Comparison of ENCODE assay signal across 8 cellular contexts in the genomic region with DNA sequence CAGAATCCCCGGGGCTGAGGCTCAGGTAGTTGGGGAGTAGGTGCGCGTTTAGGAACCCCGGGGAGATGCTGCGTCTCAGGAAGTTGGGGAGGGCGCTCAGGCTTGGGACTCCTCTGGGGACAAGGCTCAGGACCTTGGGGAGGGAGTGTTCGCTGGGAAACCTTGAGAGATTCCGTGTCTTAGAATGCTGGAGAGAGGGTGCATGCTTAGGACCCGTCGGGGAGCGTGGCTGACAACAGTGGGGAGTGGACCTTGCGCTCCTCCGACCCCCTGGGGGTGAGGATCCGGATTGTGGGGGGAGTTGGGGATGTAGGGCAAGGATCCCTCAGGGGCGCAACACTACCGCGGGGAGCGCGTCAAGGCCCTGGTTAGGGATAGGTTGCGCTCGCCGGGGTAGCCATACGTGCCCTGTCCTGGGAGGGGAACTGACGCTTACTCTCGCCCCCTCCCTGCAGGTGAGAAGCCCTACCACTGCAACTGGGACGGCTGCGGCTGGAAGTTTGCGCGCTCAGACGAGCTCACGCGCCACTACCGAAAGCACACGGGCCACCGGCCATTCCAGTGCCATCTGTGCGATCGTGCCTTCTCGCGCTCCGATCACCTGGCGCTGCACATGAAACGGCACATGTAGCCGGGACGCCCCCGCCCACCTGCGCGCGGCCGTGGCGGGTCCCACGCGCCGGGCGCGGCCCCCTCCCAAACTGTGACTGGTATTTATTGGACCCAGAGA. TPM values are rescaled to one million over a fixed set of nuclear protein-coding genes. Genes with fewer than 3 reads are reported as not detected.
DNase-seq lines count a peak whose midpoint lies in the region; ATAC-seq, FAIRE-seq and TF ChIP-seq lines count a peak whose summit lies in the region.

No MANE protein-coding gene starts in this region.

- peak; percentile 34 for DNase-seq in stimulated activated CD4-positive, alpha-beta T cell treated with anti-CD3 and anti-CD28 coated beads, Interleukin-4, amount 100 ng/mL, for 1 hour
- no peak for DNase-seq in stimulated activated CD4-positive, alpha-beta T cell treated with anti-CD3 and anti-CD28 coated beads, Interleukin-2, amount 100 ng/mL, for 48 hours
- DNase-seq in GM12878 (ENCODE audit: low read depth, low spot score) (no peak), memory B cell (ENCODE audit: low spot score in 2 of 2) (peak; percentile 60 to 66), tibial nerve (ENCODE audit: low spot score in 2 of 2) (no peak)

- WGBS in GM12878 (ENCODE audit: insufficient coverage, insufficient replicate concordance, low lambda C conversion rate, missing lambda C conversion rate): 4% methylated on average over 51 of the region's 55 CpGs
- 47 to 54% methylated on average over 52 to 53 of the region's 55 CpGs for WGBS in tibial nerve, 2 donors

- no peak overlapping the region for H2AFZ ChIP-seq in GM12878 (ENCODE audit: control insufficient read depth, low read depth, low read length)

- no peaks in the 10 kb centered on the region for H3K27me3 Mint-ChIP-seq in memory B cell

- ATAC-seq in GM12878 (peak; percentile 10), memory B cell (ENCODE audit: low read depth) (no peak), HG03442 (IDR thresholded peaks at IDR 0.05; ENCODE audit: unreplicated experiment) (no peak), HG02588 (IDR thresholded peaks at IDR 0.05; ENCODE audit: unreplicated experiment) (no peak), GM18498 (IDR thresholded peaks at IDR 0.05; ENCODE audit: unreplicated experiment) (no peak)

- BruUV-seq in GM12878 (replicated peaks; lab: Mats Ljungman, UMichigan): TSS peak; percentile 60

- no peaks in the 10 kb centered on the region for H4K20me1 ChIP-seq in GM12878 (ENCODE audit: control insufficient read depth, insufficient read depth)

- RAD21 ChIA-PET in GM12878 (lab: Charles Lee; ENCODE audit: unreplicated experiment): interaction anchor here (0.6 to 3.0 kb wide), 3 partner anchors 16 to 78 kb away, joined by 3 to 26 read pairs (median 14); no protein-coding TSS in a partner anchor

- H3K27me3 ChIP-seq in GM12878 (replicated peaks in 1 of 2; ENCODE audit: control insufficient read depth in 2 of 2, insufficient read depth in 2 of 2, low read length in 1 of 2) (peaks cover 0 to 5% of the 10 kb centered on the region in 2 experiments; a peak in 1 of 4 replicates), tibial nerve (no peaks in the 10 kb centered on the region)

- H3K4me1 ChIP-seq in GM12878 (ENCODE audit: control insufficient read depth, insufficient read depth, low read length) (peaks cover 33% of the 10 kb centered on the region), tibial nerve (peaks cover 0 to 59% (median 28%) of the 10 kb centered on the region in 4 donors)

- intact Hi-C loops in GM12878 (cut with micrococcal nuclease; ENCODE audit: unreplicated experiment): loop anchor here (5.0 kb wide), 1 partner anchor 79 kb away; no protein-coding TSS in a partner anchor

- TF ChIP-seq EP300 in GM12878 (IDR thresholded peaks at IDR 0.05; ENCODE audit: borderline replicate concordance in 1 of 2, control insufficient read depth in 1 of 2, low read depth in 2 of 2, low read length in 2 of 2) (no peak), tibial nerve (IDR thresholded peaks at IDR 0.05) (peak in 1 of 2 donors; percentile 58)

- CTCF ChIA-PET in GM12878 (lab: Yijun Ruan, JAX): interaction anchor here (0.6 to 2.7 kb wide), 5 partner anchors 16 to 56 kb away, joined by 3 to 9 read pairs (median 4); no protein-coding TSS in a partner anchor

- peaks cover 35% of the 10 kb centered on the region for H3K36me3 Mint-ChIP-seq in memory B cell

- TF ChIP-seq POLR2A in GM12878 (IDR thresholded peaks at IDR 0.05; ENCODE audit: low read depth, low read length) (peak; percentile 49; the same call in 1 of the 2 replicates), tibial nerve (IDR thresholded peaks at IDR 0.05) (no peak)

- FAIRE-seq in GM12878 (lab: Jason Lieb, UNC): no peak

- no peaks in the 10 kb centered on the region for H3K36me3 ChIP-seq in GM12878 (ENCODE audit: control insufficient read depth in 2 of 2, insufficient read depth in 2 of 2, low read length in 1 of 2)
- H3K36me3 ChIP-seq in tibial nerve: peaks cover 6 to 35% (median 19%) of the 10 kb centered on the region in 3 donors

- H3K9me3 ChIP-seq in GM12878 (replicated peaks; ENCODE audit: control insufficient read depth, insufficient read depth, low read length): no peaks in the 10 kb centered on the region
- no peaks in the 10 kb centered on the region for H3K9me3 ChIP-seq in tibial nerve

- H3K9me3 Mint-ChIP-seq in memory B cell: no peaks in the 10 kb centered on the region

- H3K4me1 Mint-ChIP-seq in memory B cell: peaks cover 39% of the 10 kb centered on the region

- peak overlapping the region; percentile 92 for H3K4me3 Mint-ChIP-seq in memory B cell

- POLR2A ChIA-PET in GM12878 (lab: Charles Lee): no interaction called here

- H3K4me2 ChIP-seq in GM12878 (ENCODE audit: control insufficient read depth, insufficient read depth): peak overlapping the region; percentile 77

- no peak for TF ChIP-seq CTCF in GM12878 (IDR thresholded peaks at IDR 0.05 in 2 of 3, conservative IDR thresholded peaks at IDR 0.05 in 1 of 3; ENCODE audit: control insufficient read depth in 2 of 3, extremely low read depth in 1 of 3, insufficient read depth in 1 of 3, low read depth in 3 of 3, low read length in 3 of 3)
- no peak for TF ChIP-seq CTCF in tibial nerve (IDR thresholded peaks at IDR 0.05)

- H3K27ac Mint-ChIP-seq in memory B cell: peak overlapping the region; percentile 99

- SMC1A ChIA-PET in GM12878 (lab: Charles Lee; ENCODE audit: uncharacterized antibody, unreplicated experiment): interaction anchor here (1.8 to 5.8 kb wide), 2 partner anchors 57 to 129 kb away, joined by 5 to 38 read pairs; partner anchors contain the start of gene AP1M1

- peaks cover 5% of the 10 kb centered on the region for H3K79me2 ChIP-seq in GM12878 (ENCODE audit: control insufficient read depth, insufficient read depth, low read length)

- peak overlapping the region; percentile 45 for H3K9ac ChIP-seq in GM12878 (ENCODE audit: control insufficient read depth, insufficient read depth, low read length)

- TF ChIP-seq RAD21 in GM12878 (IDR thresholded peaks at IDR 0.05; ENCODE audit: insufficient read depth, low read depth, low read length): no peak

- H3K27ac ChIP-seq in GM12878 (ENCODE audit: control insufficient read depth, insufficient read depth) (no peak overlapping the region; the same call in 1 of the 2 replicates), tibial nerve (peak overlapping the region; percentile 80 to 98 (median 88))

- H3K4me3 ChIP-seq in GM12878 (peak overlapping the region; percentile 49), tibial nerve (peak overlapping the region; percentile 61 to 98 (median 78))

- in situ Hi-C loops in GM12878 (cut with MboI): loop anchor here (5.0 kb wide), 1 partner anchor 79 kb away; no protein-coding TSS in a partner anchor

TF ChIP-seq in GM12878, 131 proteins besides CTCF, POLR2A, EP300 and RAD21 (continues in another document):
- no peak for TF ChIP-seq MTA3 (IDR thresholded peaks at IDR 0.05; ENCODE audit: borderline replicate concordance, low read length)
- no peak for TF ChIP-seq RFX5 (IDR thresholded peaks at IDR 0.05; ENCODE audit: low read depth, low read length)
- no peak for TF ChIP-seq ATF7 (IDR thresholded peaks at IDR 0.05; ENCODE audit: low read depth)
- no peak for TF ChIP-seq TBL1XR1 (IDR thresholded peaks at IDR 0.05; ENCODE audit: low read depth, low read length)
- TF ChIP-seq MYC (IDR thresholded peaks at IDR 0.05; ENCODE audit: insufficient read depth, insufficient read length, insufficient replicate concordance, low read length, severe bottlenecking): no peak
- no peak for TF ChIP-seq KLF5 (IDR thresholded peaks at IDR 0.05; ENCODE audit: partially characterized antibody)
- TF ChIP-seq BCL3 (IDR thresholded peaks at IDR 0.05; ENCODE audit: borderline replicate concordance, insufficient read depth, low read depth, low read length, poor library complexity, severe bottlenecking): no peak
- TF ChIP-seq NBN (IDR thresholded peaks at IDR 0.05): no peak
- peak; percentile 27 for TF ChIP-seq IKZF1 (conservative IDR thresholded peaks at IDR 0.05)
- TF ChIP-seq NFXL1 (IDR thresholded peaks at IDR 0.05; ENCODE audit: borderline replicate concordance): no peak
- 0 out of 2 replicates have a peak, but pooled peaks have one; percentile 29 for TF ChIP-seq TCF3 (IDR thresholded peaks at IDR 0.05; ENCODE audit: borderline replicate concordance, insufficient read depth, low read depth, low read length)
- TF ChIP-seq SPI1 (IDR thresholded peaks at IDR 0.05; ENCODE audit: borderline replicate concordance, insufficient read depth, low read depth, low read length): no peak

RNA-seq across cellular contexts. Expression of gene KLF2, which starts 1.9 kb away (rescaled TPM):
- 1.0 and 2.7 TPM in 2 replicates for total RNA-seq in GM12878 (2013; cell fraction: nucleolus; rRNA removed)
- total RNA-seq in GM12878 (2014; rRNA removed) (3.2 and 4.4 TPM in 2 replicates), GM12878 (2014; rRNA removed; fragmentation: Illumina TruSeq; extraction: Trizol) (0.74 and 1.0 TPM in 2 replicates), GM12878 (2021) (12.4 and 13.7 TPM in 2 replicates), tibial nerve (100 to 1,000 TPM; 115 to 236 (median 167) TPM)
- 1.7 TPM for polyA plus RNA-seq in GM12878 (2011; ENCODE audit: low read depth)
- polyA plus RNA-seq in GM12878 (2011; rRNA removed) (0.20 and 0.23 TPM in 2 replicates), GM12878 (2014; fragmentation: Illumina TruSeq; extraction: Trizol) (0.14 and 0.66 TPM in 2 replicates), GM12878 (2014; fragmentation: Nextera tagmentation; extraction: Ambion mirVana) (under 1 TPM; 0.16 to 0.71 TPM), GM12878 (2014; rRNA removed) (3.8 and 7.6 TPM in 2 replicates), GM12878 (2016; fragmentation: Nextera tagmentation; extraction: Ambion mirVana) (1 to 10 TPM in 1 of 2 experiments, under 1 TPM in 1; 1.00 to 1.8 TPM)
- polyA plus RNA-seq in GM12878 (2011; cell fraction: cytosol; rRNA removed): 0.99 and 1.6 TPM in 2 replicates
- 3.2 and 8.0 TPM in 2 replicates for polyA plus RNA-seq in GM12878 (2011; cell fraction: nucleus; rRNA removed)
- 11.2 and 12.8 TPM in 2 replicates for polyA plus RNA-seq in GM12878 (2012)
- polyA minus RNA-seq in GM12878 (2011; rRNA and poly(A)+ RNA removed): 0.15 and 0.31 TPM in 2 replicates
- 1.5 TPM in 2 replicates for polyA minus RNA-seq in GM12878 (2011; cell fraction: cytosol; rRNA and poly(A)+ RNA removed)
- 2.4 and 8.4 TPM in 2 replicates for polyA minus RNA-seq in GM12878 (2011; cell fraction: nucleus; rRNA and poly(A)+ RNA removed)

Comparison
In these comparisons a context has a peak if more than half of its experiments do, and no peak if none do; other contexts are left out.
1. DNase-seq: peak in stimulated activated CD4-positive, alpha-beta T cell treated with anti-CD3 and anti-CD28 coated beads, Interleukin-4, amount 100 ng/mL, for 1 hour (single experiment) and memory B cell (2 of 2); none in stimulated activated CD4-positive, alpha-beta T cell treated with anti-CD3 and anti-CD28 coated beads, Interleukin-2, amount 100 ng/mL, for 48 hours (0 of 2), GM12878 (single experiment) and tibial nerve (0 of 2).
2. RNA of gene KLF2, which starts 1.9 kb away (total RNA-seq): 115 to 236 TPM in tibial nerve; 0.74 to 13.7 TPM in GM12878; every median in the first group is over 4 times any median in the second.